1 cellular context compared by ENCODE assay signal in the genomic region with DNA sequence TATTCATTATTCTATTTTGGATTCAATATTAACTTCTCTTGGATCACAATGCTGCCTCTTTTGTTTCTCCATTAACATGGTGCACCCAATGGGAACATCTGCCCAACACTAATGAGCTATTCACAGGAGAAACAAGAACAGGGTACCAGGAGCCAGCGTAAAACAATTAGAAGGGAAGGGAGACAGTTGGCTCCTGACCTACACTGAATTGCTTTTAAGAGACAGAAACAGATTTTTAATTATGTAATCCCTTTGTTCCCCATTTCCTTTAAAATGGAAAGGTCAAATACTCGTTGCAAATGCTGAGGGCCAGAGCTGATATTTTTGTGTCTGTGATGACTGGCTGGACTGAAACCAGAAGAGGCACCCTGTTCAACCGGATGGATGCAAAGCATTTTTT.
TF ChIP-seq lines count a peak whose summit lies in the region.

No MANE protein-coding gene starts in this region.

TF ChIP-seq in WTC11, 78 proteins besides CTCF, POLR2A, EP300 and RAD21 (continued from another document):
- TF ChIP-seq, protein P1, sequence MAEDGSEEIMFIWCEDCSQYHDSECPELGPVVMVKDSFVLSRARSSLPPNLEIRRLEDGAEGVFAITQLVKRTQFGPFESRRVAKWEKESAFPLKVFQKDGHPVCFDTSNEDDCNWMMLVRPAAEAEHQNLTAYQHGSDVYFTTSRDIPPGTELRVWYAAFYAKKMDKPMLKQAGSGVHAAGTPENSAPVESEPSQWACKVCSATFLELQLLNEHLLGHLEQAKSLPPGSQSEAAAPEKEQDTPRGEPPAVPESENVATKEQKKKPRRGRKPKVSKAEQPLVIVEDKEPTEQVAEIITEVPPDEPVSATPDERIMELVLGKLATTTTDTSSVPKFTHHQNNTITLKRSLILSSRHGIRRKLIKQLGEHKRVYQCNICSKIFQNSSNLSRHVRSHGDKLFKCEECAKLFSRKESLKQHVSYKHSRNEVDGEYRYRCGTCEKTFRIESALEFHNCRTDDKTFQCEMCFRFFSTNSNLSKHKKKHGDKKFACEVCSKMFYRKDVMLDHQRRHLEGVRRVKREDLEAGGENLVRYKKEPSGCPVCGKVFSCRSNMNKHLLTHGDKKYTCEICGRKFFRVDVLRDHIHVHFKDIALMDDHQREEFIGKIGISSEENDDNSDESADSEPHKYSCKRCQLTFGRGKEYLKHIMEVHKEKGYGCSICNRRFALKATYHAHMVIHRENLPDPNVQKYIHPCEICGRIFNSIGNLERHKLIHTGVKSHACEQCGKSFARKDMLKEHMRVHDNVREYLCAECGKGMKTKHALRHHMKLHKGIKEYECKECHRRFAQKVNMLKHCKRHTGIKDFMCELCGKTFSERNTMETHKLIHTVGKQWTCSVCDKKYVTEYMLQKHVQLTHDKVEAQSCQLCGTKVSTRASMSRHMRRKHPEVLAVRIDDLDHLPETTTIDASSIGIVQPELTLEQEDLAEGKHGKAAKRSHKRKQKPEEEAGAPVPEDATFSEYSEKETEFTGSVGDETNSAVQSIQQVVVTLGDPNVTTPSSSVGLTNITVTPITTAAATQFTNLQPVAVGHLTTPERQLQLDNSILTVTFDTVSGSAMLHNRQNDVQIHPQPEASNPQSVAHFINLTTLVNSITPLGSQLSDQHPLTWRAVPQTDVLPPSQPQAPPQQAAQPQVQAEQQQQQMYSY (CRISPR knock-in tag; IDR thresholded peaks at IDR 0.05): no peak
- TF ChIP-seq OVOL2 (CRISPR knock-in tag; IDR thresholded peaks at IDR 0.05; ENCODE audit: borderline replicate concordance): no peak
- no peak for TF ChIP-seq ZNF232 (CRISPR knock-in tag; IDR thresholded peaks at IDR 0.05)
- no peak for TF ChIP-seq TP53 (CRISPR knock-in tag; IDR thresholded peaks at IDR 0.05)
- TF ChIP-seq PRRX2 (CRISPR knock-in tag; IDR thresholded peaks at IDR 0.05): no peak
- no peak for TF ChIP-seq FOXP1 (CRISPR knock-in tag; IDR thresholded peaks at IDR 0.05; ENCODE audit: borderline replicate concordance)
- TF ChIP-seq ZNF671 (CRISPR knock-in tag; IDR thresholded peaks at IDR 0.05): no peak
- TF ChIP-seq, protein P2, sequence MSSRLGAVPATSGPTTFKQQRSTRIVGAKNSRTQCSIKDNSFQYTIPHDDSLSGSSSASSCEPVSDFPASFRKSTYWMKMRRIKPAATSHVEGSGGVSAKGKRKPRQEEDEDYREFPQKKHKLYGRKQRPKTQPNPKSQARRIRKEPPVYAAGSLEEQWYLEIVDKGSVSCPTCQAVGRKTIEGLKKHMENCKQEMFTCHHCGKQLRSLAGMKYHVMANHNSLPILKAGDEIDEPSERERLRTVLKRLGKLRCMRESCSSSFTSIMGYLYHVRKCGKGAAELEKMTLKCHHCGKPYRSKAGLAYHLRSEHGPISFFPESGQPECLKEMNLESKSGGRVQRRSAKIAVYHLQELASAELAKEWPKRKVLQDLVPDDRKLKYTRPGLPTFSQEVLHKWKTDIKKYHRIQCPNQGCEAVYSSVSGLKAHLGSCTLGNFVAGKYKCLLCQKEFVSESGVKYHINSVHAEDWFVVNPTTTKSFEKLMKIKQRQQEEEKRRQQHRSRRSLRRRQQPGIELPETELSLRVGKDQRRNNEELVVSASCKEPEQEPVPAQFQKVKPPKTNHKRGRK (CRISPR knock-in tag; IDR thresholded peaks at IDR 0.05; ENCODE audit: borderline replicate concordance): no peak
- no peak for TF ChIP-seq RELA (CRISPR knock-in tag; IDR thresholded peaks at IDR 0.05; ENCODE audit: borderline replicate concordance)
- TF ChIP-seq JAZF1 (CRISPR knock-in tag; IDR thresholded peaks at IDR 0.05): no peak
